Comparison of ENCODE assay signal across 8 cellular contexts in genomic region chr11:36377759-36378553, GRCh38.
A peak's percentile ranks its signal among the peaks of the same experiment; 100 is the strongest.
DNase-seq lines count a peak whose midpoint lies in the region; ATAC-seq and TF ChIP-seq lines count a peak whose summit lies in the region.

No MANE protein-coding gene starts in this region.

- H3K4me3 ChIP-seq in GM06990 (replicated peaks; ENCODE audit: low read depth, low read length), result peak overlapping the region; percentile 54
- peak overlapping the region; percentile 35 to 50; a peak in 3 of 4 replicates for H3K4me3 ChIP-seq in Panc1 (ENCODE audit: low read depth in 2 of 2, low read length in 2 of 2)
- H3K4me3 ChIP-seq in fibroblast of lung (replicated peaks in 1 of 4; ENCODE audit: control extremely low read depth in 1 of 4, insufficient read depth in 1 of 4, low read depth in 3 of 4, low read length in 4 of 4), result peak overlapping the region; percentile 45 to 57 (median 49)
- H3K4me3 ChIP-seq in prostate gland, result peak overlapping the region; percentile 32 to 37

- no peak for TF ChIP-seq CTCF in GM06990 (IDR thresholded peaks at IDR 0.05; ENCODE audit: insufficient read depth, low read length, poor library complexity, severe bottlenecking)
- no peak for TF ChIP-seq CTCF in Panc1 (IDR thresholded peaks at IDR 0.05)
- TF ChIP-seq CTCF in fibroblast of lung (conservative IDR thresholded peaks at IDR 0.05 in 1 of 2, IDR thresholded peaks at IDR 0.05 in 1 of 2; ENCODE audit: low read depth in 1 of 2, low read length in 2 of 2), result no peak
- no peak for TF ChIP-seq CTCF in prostate gland (IDR thresholded peaks at IDR 0.05)

- in situ Hi-C loops in Panc1 (cut with HindIII; ENCODE audit: low pct_unique_long_range_greater_than_20kb, low sequenced_read_pairs), result no loop called here

- H2AFZ ChIP-seq in fibroblast of lung (ENCODE audit: low read length), result no peak overlapping the region

- TF ChIP-seq POLR2A in prostate gland (IDR thresholded peaks at IDR 0.05), result no peak

- H3K9ac ChIP-seq in fibroblast of lung (ENCODE audit: insufficient read depth, low read length), result no peak overlapping the region

- no peaks in the 10 kb centered on the region for H3K79me2 ChIP-seq in fibroblast of lung (ENCODE audit: control insufficient read depth, insufficient read depth, low read length)

- H3K9me3 ChIP-seq in Panc1 (ENCODE audit: control insufficient read depth, insufficient read depth, low read depth, low read length) (no peaks in the 10 kb centered on the region), fibroblast of lung (ENCODE audit: control insufficient read depth, insufficient read depth, low read depth, low read length) (no peaks in the 10 kb centered on the region), prostate gland (no peaks in the 10 kb centered on the region)

- ATAC-seq in Panc1 (no peak), GM19455 (IDR thresholded peaks at IDR 0.05; ENCODE audit: unreplicated experiment) (no peak), HG03439 (IDR thresholded peaks at IDR 0.05; ENCODE audit: unreplicated experiment) (no peak), GM19328 (IDR thresholded peaks at IDR 0.05; ENCODE audit: unreplicated experiment) (no peak)

- CTCF ChIA-PET in Panc1 (lab: Charles Lee), result interaction anchor here (0.6 to 0.7 kb wide), 2 partner anchors 11 to 943 kb away, joined by 3 to 4 read pairs; no protein-coding TSS in a partner anchor

- intact Hi-C loops in Panc1 (cut with micrococcal nuclease; ENCODE audit: unreplicated experiment) (no loop called here), prostate gland (cut with DNase I) (no loop called here)

- 31% methylated on average over 22 of the region's 22 CpGs for WGBS in prostate gland

- no peak overlapping the region for H3K27ac ChIP-seq in Panc1 (ENCODE audit: low read length)
- H3K27ac ChIP-seq in fibroblast of lung (ENCODE audit: insufficient read depth, low read length), result no peak overlapping the region
- no peak overlapping the region for H3K27ac ChIP-seq in prostate gland

- H3K36me3 ChIP-seq in GM06990 (ENCODE audit: control insufficient read depth, insufficient read depth, low read length), result no peaks in the 10 kb centered on the region
- no peaks in the 10 kb centered on the region for H3K36me3 ChIP-seq in Panc1 (ENCODE audit: control insufficient read depth, insufficient read depth, low read length)
- no peaks in the 10 kb centered on the region for H3K36me3 ChIP-seq in fibroblast of lung (ENCODE audit: control insufficient read depth, insufficient read depth, low read length)
- H3K36me3 ChIP-seq in prostate gland, result no peaks in the 10 kb centered on the region

- H3K27me3 ChIP-seq in GM06990 (replicated peaks; ENCODE audit: control insufficient read depth, insufficient read depth, low read length) (peaks cover 2% of the 10 kb centered on the region), Panc1 (ENCODE audit: control insufficient read depth, insufficient read depth, low read length) (peaks cover 36% of the 10 kb centered on the region), fibroblast of lung (ENCODE audit: control insufficient read depth, insufficient read depth, low read length) (peaks cover 17% of the 10 kb centered on the region), prostate gland (replicated peaks; ENCODE audit: insufficient read depth) (peaks cover 6% of the 10 kb centered on the region)

- DNase-seq in GM06990 (ENCODE audit: extremely low read depth, insufficient read length), result no peak
- no peak for DNase-seq in Panc1 (ENCODE audit: low read depth, low spot score)
- no peak for DNase-seq in fibroblast of lung (ENCODE audit: low read depth in 2 of 2)
- DNase-seq in prostate gland (ENCODE audit: low spot score), result no peak
- no peak for DNase-seq in mucosa of gallbladder (ENCODE audit: low spot score)

- POLR2A ChIA-PET in Panc1 (lab: Charles Lee), result no interaction called here

- H3K4me1 ChIP-seq in Panc1 (ENCODE audit: control insufficient read depth, insufficient read depth, low read length) (peaks cover 6% of the 10 kb centered on the region; the same call in 1 of the 2 replicates), fibroblast of lung (ENCODE audit: control insufficient read depth, extremely low read depth, insufficient read depth, low read length) (peaks cover 2% of the 10 kb centered on the region), prostate gland (replicated peaks) (no peaks in the 10 kb centered on the region)

- H3K4me2 ChIP-seq in fibroblast of lung (ENCODE audit: extremely low read depth, insufficient read depth, low read length), result peak overlapping the region; percentile 87

- BruUV-seq in Panc1 (replicated peaks; lab: Mats Ljungman, UMichigan), result no TSS peak

- no peaks in the 10 kb centered on the region for H4K20me1 ChIP-seq in fibroblast of lung (ENCODE audit: control insufficient read depth, extremely low read depth, insufficient read depth, low read length)
